ENCODE assay signal across 9 cellular contexts in the genomic region with DNA sequence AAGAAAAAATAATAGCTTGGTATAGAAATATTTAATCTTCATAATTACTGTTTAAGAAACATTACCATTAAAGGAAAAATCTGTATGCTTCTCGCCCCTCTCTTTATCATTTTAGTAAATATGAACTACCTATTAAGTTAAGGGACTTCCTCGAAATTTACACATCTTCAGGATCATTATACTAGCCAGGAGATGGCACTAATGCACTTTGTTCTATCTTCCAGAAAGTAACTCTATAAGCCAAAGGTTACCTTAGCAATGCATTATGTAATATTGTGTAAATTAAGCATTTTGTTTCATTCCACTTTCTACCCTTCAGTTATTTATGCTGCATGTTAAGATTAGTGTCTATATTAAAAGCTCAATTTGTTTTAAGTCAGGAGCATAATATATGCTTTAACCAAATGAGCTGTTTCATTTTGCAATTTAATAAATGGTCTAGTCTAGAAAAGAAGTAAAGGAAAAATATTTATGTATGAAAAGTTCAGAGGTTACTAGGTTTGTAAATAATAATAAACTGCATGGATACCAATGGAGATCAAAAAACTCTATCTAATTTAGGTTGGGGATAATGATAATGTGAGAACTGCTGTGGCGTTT.
A peak's percentile ranks its signal among the peaks of the same experiment; 100 is the strongest.
DNase-seq lines count a peak whose midpoint lies in the region; ATAC-seq, FAIRE-seq and TF ChIP-seq lines count a peak whose summit lies in the region.
"Had no signal": no experiment of that assay in that cellular context is flagged by ENCODE, and none has a peak within 500 bp of the region (broad histone marks: within the 10 kb centered on the region; RNA-seq: fewer than 3 reads in every experiment).

No MANE protein-coding gene starts in this region.

- in situ Hi-C loops in G401 (cut with HindIII; ENCODE audit: low sequenced_read_pairs): no loop called here

- POLR2A ChIA-PET in T-cell (lab: Charles Lee): no interaction called here

- no peak for FAIRE-seq in RCC 7860 (lab: Jason Lieb, UNC)

- no peak overlapping the region for H3K4me3 ChIP-seq in HUES48 (ENCODE audit: low read depth, low read length)

- no peak overlapping the region for H3K27ac Mint-ChIP-seq in T-cell
- H3K27ac Mint-ChIP-seq: activated naive CD4-positive, alpha-beta T cell treated with anti-CD3 and anti-CD28 coated beads, Interleukin-2, amount 50 U/mL, for 24 hours had no signal

- TF ChIP-seq CTCF in GM20000 (IDR thresholded peaks at IDR 0.05; ENCODE audit: extremely low read depth, missing control alignments): no peak

- H3K4me3 Mint-ChIP-seq in T-cell: no peak overlapping the region
- H3K4me3 Mint-ChIP-seq: activated naive CD4-positive, alpha-beta T cell treated with anti-CD3 and anti-CD28 coated beads, Interleukin-2, amount 50 U/mL, for 24 hours had no signal

- DNase-seq in G401 (ENCODE audit: low spot score): peak; percentile 77
- peak; percentile 27 for DNase-seq in RCC 7860 (ENCODE audit: low spot score)
- DNase-seq in inferior parietal cortex (ENCODE audit: extremely low spot score): peak; percentile 66
- no peak for DNase-seq in stimulated activated CD4-positive, alpha-beta T cell treated with anti-CD3 and anti-CD28 coated beads, Interleukin-2, amount 100 ng/mL, for 24 hours
- DNase-seq in activated CD4-positive, alpha-beta T cell treated with anti-CD3 and anti-CD28 coated beads, Interleukin-2, amount 50 U/mL, for 48 hours: no peak
- no peak for DNase-seq in GM20000 (ENCODE audit: low spot score)
- DNase-seq in T-cell: no peak

- no peaks in the 10 kb centered on the region for H3K27me3 Mint-ChIP-seq in T-cell
- H3K27me3 Mint-ChIP-seq: activated naive CD4-positive, alpha-beta T cell treated with anti-CD3 and anti-CD28 coated beads, Interleukin-2, amount 50 U/mL, for 24 hours had no signal

- H3K9ac ChIP-seq in HUES48 (ENCODE audit: low read depth, low read length): no peak overlapping the region

- ATAC-seq in T-cell (replicated peaks in 1 of 4): no peak

- H3K9me3 Mint-ChIP-seq in T-cell: no peaks in the 10 kb centered on the region
- H3K9me3 Mint-ChIP-seq: activated naive CD4-positive, alpha-beta T cell treated with anti-CD3 and anti-CD28 coated beads, Interleukin-2, amount 50 U/mL, for 24 hours had no signal

- no peaks in the 10 kb centered on the region for H3K36me3 ChIP-seq in HUES48 (ENCODE audit: control insufficient read depth, insufficient read depth, low read length)

- H3K4me1 ChIP-seq in HUES48 (ENCODE audit: control insufficient read depth, insufficient read depth, low read length): 0 out of 2 replicates have a peak, but pooled peaks cover 4% of the 10 kb centered on the region

- H3K27ac ChIP-seq in HUES48 (ENCODE audit: low read depth, low read length): peak overlapping the region; percentile 62

- CTCF ChIA-PET in T-cell (lab: Charles Lee): no interaction called here

- H3K36me3 Mint-ChIP-seq in T-cell: no peaks in the 10 kb centered on the region
- H3K36me3 Mint-ChIP-seq: activated naive CD4-positive, alpha-beta T cell treated with anti-CD3 and anti-CD28 coated beads, Interleukin-2, amount 50 U/mL, for 24 hours had no signal

- no peaks in the 10 kb centered on the region for H3K27me3 ChIP-seq in HUES48 (ENCODE audit: control insufficient read depth, insufficient read depth, low read length)

- H3K9me3 ChIP-seq in HUES48 (ENCODE audit: control insufficient read depth, insufficient read depth, low read length): peaks cover 14% of the 10 kb centered on the region; the same call in 1 of the 2 replicates

- H3K4me1 Mint-ChIP-seq in T-cell: no peaks in the 10 kb centered on the region
- H3K4me1 Mint-ChIP-seq: activated naive CD4-positive, alpha-beta T cell treated with anti-CD3 and anti-CD28 coated beads, Interleukin-2, amount 50 U/mL, for 24 hours had no signal

Comparison
In these comparisons a context has a peak if more than half of its experiments do, and no peak if none do; other contexts are left out.
1. DNase-seq: peak in G401 (single experiment), RCC 7860 (single experiment) and inferior parietal cortex (single experiment); none in stimulated activated CD4-positive, alpha-beta T cell treated with anti-CD3 and anti-CD28 coated beads, Interleukin-2, amount 100 ng/mL, for 24 hours (0 of 2), activated CD4-positive, alpha-beta T cell treated with anti-CD3 and anti-CD28 coated beads, Interleukin-2, amount 50 U/mL, for 48 hours (0 of 2), GM20000 (single experiment) and T-cell (0 of 34).